Comparison of ENCODE assay signal across 9 cellular contexts in genomic region chr20:31675828-31676533, GRCh38. TPM values are rescaled to one million over a fixed set of nuclear protein-coding genes. Genes with fewer than 3 reads are reported as not detected.
A peak's percentile ranks its signal among the peaks of the same experiment; 100 is the strongest.
DNase-seq lines count a peak whose midpoint lies in the region; ATAC-seq and TF ChIP-seq lines count a peak whose summit lies in the region.
"Had no signal": no experiment of that assay in that cellular context is flagged by ENCODE, and none has a peak within 500 bp of the region (broad histone marks: within the 10 kb centered on the region; RNA-seq: fewer than 3 reads in every experiment).

No MANE protein-coding gene starts in this region.

- H2BK5ac ChIP-seq in trophoblast cell (ENCODE audit: low read depth, low read length, poor library complexity) = no peak overlapping the region

- peak overlapping the region; percentile 44 for H4K91ac ChIP-seq in trophoblast cell (ENCODE audit: low read depth, low read length)

- H3K4me2 ChIP-seq in trophoblast cell (ENCODE audit: low read length) = no peak overlapping the region

- peaks cover 27% of the 10 kb centered on the region for H3K79me1 ChIP-seq in trophoblast cell (ENCODE audit: low read length)

- H3K27ac Mint-ChIP-seq in activated CD4-positive, alpha-beta T cell treated with anti-CD3 and anti-CD28 coated beads, Interleukin-2, amount 10 ng/mL, durations not matched to agents 7 days and 5 days = peak overlapping the region; percentile 99
- H3K27ac Mint-ChIP-seq in endothelial cell (ENCODE audit: unreplicated experiment) = peak overlapping the region; percentile 95

- H3K4me1 ChIP-seq in trophoblast cell (ENCODE audit: control insufficient read depth in 1 of 2, insufficient read depth in 2 of 2, low read length in 2 of 2) = peaks cover 41 to 44% of the 10 kb centered on the region in 2 experiments
- peaks cover 100% of the 10 kb centered on the region for H3K4me1 ChIP-seq in upper lobe of right lung

- H3K4me3 ChIP-seq in GM12865 (ENCODE audit: low read depth, low read length) (peak overlapping the region; percentile 87), trophoblast cell (ENCODE audit: low read depth, low read length) (no peak overlapping the region), upper lobe of right lung (peak overlapping the region; percentile 34)

- peak; percentile 75 for DNase-seq in GM12865 (ENCODE audit: low read depth)
- peak; percentile 36 for DNase-seq in HT1080 (ENCODE audit: low read depth)
- DNase-seq in activated CD4-positive, alpha-beta T cell treated with anti-CD3 and anti-CD28 coated beads, Interleukin-2, amount 10 ng/mL, durations not matched to agents 7 days and 5 days = peak; percentile 87
- peak; percentile 46 for DNase-seq in endothelial cell (ENCODE audit: low spot score)
- no peak for DNase-seq in trophoblast cell
- DNase-seq in upper lobe of right lung = no peak
- no peak for DNase-seq in NCI-H2196 treated with DMSO at 0.1 percent for 48 hours (lab: John Stamatoyannopoulos, UW; ENCODE audit: unreplicated experiment)
- no peak for DNase-seq in AG20443 (ENCODE audit: low spot score)

- no peak overlapping the region for H2AFZ ChIP-seq in trophoblast cell (ENCODE audit: insufficient read depth, low read length, poor library complexity)

- H3K14ac ChIP-seq in trophoblast cell (ENCODE audit: low read length) = peak overlapping the region; percentile 37

- H3K4ac ChIP-seq in trophoblast cell (ENCODE audit: low read depth, low read length) = peak overlapping the region; percentile 9

- H3K36me3 ChIP-seq in trophoblast cell (ENCODE audit: control insufficient read depth in 1 of 2, insufficient read depth in 2 of 2, low read length in 2 of 2) (peaks cover 2 to 11% of the 10 kb centered on the region in 2 experiments), upper lobe of right lung (peaks cover 12% of the 10 kb centered on the region)

- intact Hi-C loops in upper lobe of right lung (cut with DNase I) = no loop called here

- H3K79me2 ChIP-seq in trophoblast cell (ENCODE audit: control insufficient read depth, insufficient read depth, low read length, poor library complexity) = peaks cover 6% of the 10 kb centered on the region

- H3K4me1 Mint-ChIP-seq in activated CD4-positive, alpha-beta T cell treated with anti-CD3 and anti-CD28 coated beads, Interleukin-2, amount 10 ng/mL, durations not matched to agents 7 days and 5 days = peaks cover 85% of the 10 kb centered on the region
- H3K4me1 Mint-ChIP-seq in endothelial cell (ENCODE audit: unreplicated experiment) = peaks cover 70% of the 10 kb centered on the region

- no CpG with 5 or more reads among the region's 10 CpGs for WGBS in trophoblast cell (ENCODE audit: extremely low coverage, insufficient coverage, insufficient read length)

- peak overlapping the region; percentile 71 for H4K8ac ChIP-seq in trophoblast cell (ENCODE audit: low read depth, low read length)

- H4K12ac ChIP-seq in trophoblast cell (ENCODE audit: low read depth, low read length) = no peak overlapping the region

- H3K9ac ChIP-seq in trophoblast cell (ENCODE audit: low read length) = peak overlapping the region; percentile 11

- H2AK5ac ChIP-seq in trophoblast cell (ENCODE audit: low read length) = peak overlapping the region; percentile 74

- no peaks in the 10 kb centered on the region for H3K27me3 Mint-ChIP-seq in activated CD4-positive, alpha-beta T cell treated with anti-CD3 and anti-CD28 coated beads, Interleukin-2, amount 10 ng/mL, durations not matched to agents 7 days and 5 days
- H3K27me3 Mint-ChIP-seq in endothelial cell (ENCODE audit: unreplicated experiment) = peaks cover 7% of the 10 kb centered on the region

- CTCF ChIA-PET in activated CD4-positive, alpha-beta T cell treated with anti-CD3 and anti-CD28 coated beads, Interleukin-2, amount 10 ng/mL, durations not matched to agents 7 days and 5 days (lab: Charles Lee) = interaction anchor here (0.6 to 6.6 kb wide), 12 partner anchors 11 to 113 kb away, joined by 3 to 64 read pairs (median 3); partner anchors contain the start of gene BCL2L1

- no peaks in the 10 kb centered on the region for H3K9me3 Mint-ChIP-seq in activated CD4-positive, alpha-beta T cell treated with anti-CD3 and anti-CD28 coated beads, Interleukin-2, amount 10 ng/mL, durations not matched to agents 7 days and 5 days
- no peaks in the 10 kb centered on the region for H3K9me3 Mint-ChIP-seq in endothelial cell (ENCODE audit: unreplicated experiment)

- H3K9me3 ChIP-seq in trophoblast cell (ENCODE audit: insufficient read depth, low read depth, low read length) = no peaks in the 10 kb centered on the region
- H3K9me3 ChIP-seq in upper lobe of right lung = no peaks in the 10 kb centered on the region

- H3K23ac ChIP-seq in trophoblast cell (ENCODE audit: low read length) = no peak overlapping the region

- H2BK120ac ChIP-seq in trophoblast cell (ENCODE audit: insufficient read depth, low read length, poor library complexity) = no peak overlapping the region

- ATAC-seq in upper lobe of right lung = peak; percentile 44

- H3K27me3 ChIP-seq in trophoblast cell (ENCODE audit: insufficient read depth, low read length) = no peaks in the 10 kb centered on the region
- no peaks in the 10 kb centered on the region for H3K27me3 ChIP-seq in upper lobe of right lung

- peak overlapping the region; percentile 80 for H3K4me3 Mint-ChIP-seq in activated CD4-positive, alpha-beta T cell treated with anti-CD3 and anti-CD28 coated beads, Interleukin-2, amount 10 ng/mL, durations not matched to agents 7 days and 5 days
- peak overlapping the region; percentile 66 for H3K4me3 Mint-ChIP-seq in endothelial cell (ENCODE audit: unreplicated experiment)

- H2BK12ac ChIP-seq in trophoblast cell (ENCODE audit: low read length) = peak overlapping the region; percentile 85

- POLR2A ChIA-PET in activated CD4-positive, alpha-beta T cell treated with anti-CD3 and anti-CD28 coated beads, Interleukin-2, amount 10 ng/mL, durations not matched to agents 7 days and 5 days (lab: Charles Lee) = interaction anchor here (0.6 to 1.1 kb wide), 2 partner anchors 8 to 48 kb away, joined by 3 read pairs; no protein-coding TSS in a partner anchor

- H3K27ac ChIP-seq in trophoblast cell (ENCODE audit: low read depth, low read length) (no peak overlapping the region), upper lobe of right lung (peak overlapping the region; percentile 85)

- TF ChIP-seq CTCF in GM12865 (IDR thresholded peaks at IDR 0.05; ENCODE audit: insufficient read depth, low read depth, low read length, missing control alignments) (no peak), endothelial cell (IDR thresholded peaks at IDR 0.05; ENCODE audit: unreplicated experiment) (no peak), upper lobe of right lung (IDR thresholded peaks at IDR 0.05) (no peak)

- H3K18ac ChIP-seq in trophoblast cell (ENCODE audit: low read length) = peak overlapping the region; percentile 47

- H3K36me3 Mint-ChIP-seq in activated CD4-positive, alpha-beta T cell treated with anti-CD3 and anti-CD28 coated beads, Interleukin-2, amount 10 ng/mL, durations not matched to agents 7 days and 5 days (ENCODE audit: low read depth) = peaks cover 64% of the 10 kb centered on the region
- H3K36me3 Mint-ChIP-seq in endothelial cell (ENCODE audit: low read depth, unreplicated experiment) = peaks cover 13% of the 10 kb centered on the region

RNA-seq across cellular contexts. Expression of gene COX4I2, which starts 38.3 kb away (rescaled TPM):
- total RNA-seq in HT1080 (2014; rRNA removed; shearing (Covaris generic)) = not detected in 2 replicates
- polyA plus RNA-seq in HT1080 (2015; cell fraction: cytosol; rRNA removed) = not detected in 2 replicates
- polyA plus RNA-seq in HT1080 (2015; cell fraction: nucleus; rRNA removed) = not detected in 2 replicates
- not detected for total RNA-seq in activated CD4-positive, alpha-beta T cell treated with anti-CD3 and anti-CD28 coated beads, Interleukin-2, amount 10 ng/mL, durations not matched to agents 7 days and 5 days
- not detected for total RNA-seq in endothelial cell (ENCODE audit: unreplicated experiment)
- 1.7 TPM in 2 replicates for polyA plus RNA-seq in trophoblast cell (2013)
- 19.1 TPM for total RNA-seq in upper lobe of right lung
- total RNA-seq: renal cortical epithelial cell had no signal

RNA-seq across cellular contexts. Expression of gene BCL2L1, which starts 46.7 kb away (rescaled TPM):
- 120 and 146 TPM in 2 replicates for total RNA-seq in HT1080 (2014; rRNA removed; shearing (Covaris generic))
- 163 and 167 TPM in 2 replicates for polyA plus RNA-seq in HT1080 (2015; cell fraction: cytosol; rRNA removed)
- polyA plus RNA-seq in HT1080 (2015; cell fraction: nucleus; rRNA removed) = 93.6 and 93.9 TPM in 2 replicates
- total RNA-seq in activated CD4-positive, alpha-beta T cell treated with anti-CD3 and anti-CD28 coated beads, Interleukin-2, amount 10 ng/mL, durations not matched to agents 7 days and 5 days = 10 to 100 TPM; 57.1 to 58.8 TPM
- total RNA-seq in endothelial cell (ENCODE audit: unreplicated experiment) (52.9 TPM), upper lobe of right lung (174 TPM)
- polyA plus RNA-seq in trophoblast cell (2013) = 62.0 and 65.1 TPM in 2 replicates

Comparison
In these comparisons a context has a peak if more than half of its experiments do, and no peak if none do; other contexts are left out.
1. DNase-seq: peak in GM12865 (single experiment), HT1080 (single experiment), activated CD4-positive, alpha-beta T cell treated with anti-CD3 and anti-CD28 coated beads, Interleukin-2, amount 10 ng/mL, durations not matched to agents 7 days and 5 days (single experiment) and endothelial cell (single experiment); none in trophoblast cell (0 of 2), upper lobe of right lung (single experiment), NCI-H2196 treated with DMSO at 0.1 percent for 48 hours (single experiment) and AG20443 (single experiment).
2. RNA of gene COX4I2, which starts 38.3 kb away (total RNA-seq): 19.1 TPM in upper lobe of right lung (single experiment); not detected in HT1080, not detected in activated CD4-positive, alpha-beta T cell treated with anti-CD3 and anti-CD28 coated beads, Interleukin-2, amount 10 ng/mL, durations not matched to agents 7 days and 5 days and not detected in endothelial cell (single experiment); every median in the first group is over 10 times any median in the second.